Comparison of ENCODE assay signal across 14 cellular contexts in genomic region chr20:48679603-48680002, GRCh38.
DNase-seq lines count a peak whose midpoint lies in the region; TF ChIP-seq lines count a peak whose summit lies in the region.
"Had no signal": no experiment of that assay in that cellular context is flagged by ENCODE, and none has a peak within 500 bp of the region (broad histone marks: within the 10 kb centered on the region; RNA-seq: fewer than 3 reads in every experiment).

No MANE protein-coding gene starts in this region.

- no peak overlapping the region for H2BK15ac ChIP-seq in H9 (ENCODE audit: low read depth, low read length)

- H3K27ac Mint-ChIP-seq in H9, result peak overlapping the region in 1 of 3 experiments; percentile 88; a peak in 1 of 7 replicates
- H3K27ac Mint-ChIP-seq in activated T-helper 2 cell treated with anti-CD3 and anti-CD28 coated beads, Interferon-gamma antibody, Interleukin-2, Interleukin-4, amounts not matched to agents 10 μg/mL and 5 μg/mL and 100 μg/mL, durations not matched to agents 14 hours and 24 hours and 36 hours, result no peak overlapping the region
- H3K27ac Mint-ChIP-seq: stimulated activated naive B cell treated with anti-CD40 and anti-IgM and Interleukin-4, amounts not matched to agents 10 μg/mL and 1 μg/mL and 100 μg/mL, for 72 hours had no signal

- TF ChIP-seq CTCF in BE2C (IDR thresholded peaks at IDR 0.05; ENCODE audit: low read depth, low read length), result no peak
- no peak for TF ChIP-seq CTCF in H9 (conservative IDR thresholded peaks at IDR 0.05)
- TF ChIP-seq CTCF in foreskin fibroblast (IDR thresholded peaks at IDR 0.05; ENCODE audit: low read depth, low read length), result no peak

- no peaks in the 10 kb centered on the region for H4K20me1 ChIP-seq in H9 (ENCODE audit: control insufficient read depth, insufficient read depth, insufficient read length)

- intact Hi-C loops in activated T-helper 2 cell treated with anti-CD3 and anti-CD28 coated beads, Interferon-gamma antibody, Interleukin-2, Interleukin-4, amounts not matched to agents 10 μg/mL and 5 μg/mL and 100 μg/mL, durations not matched to agents 14 hours and 24 hours and 36 hours (cut with micrococcal nuclease), result loop anchor here (1.0 kb wide), 1 partner anchor 22 kb away; no protein-coding TSS in a partner anchor

- H3K36me3 Mint-ChIP-seq in H9 (ENCODE audit: insufficient read depth in 1 of 3, low read depth in 3 of 3), result peaks cover 0 to 5% (median 3%) of the 10 kb centered on the region in 3 experiments; a peak in 3 of 7 replicates
- H3K36me3 Mint-ChIP-seq in activated T-helper 2 cell treated with anti-CD3 and anti-CD28 coated beads, Interferon-gamma antibody, Interleukin-2, Interleukin-4, amounts not matched to agents 10 μg/mL and 5 μg/mL and 100 μg/mL, durations not matched to agents 14 hours and 24 hours and 36 hours (ENCODE audit: low read depth), result peaks cover 17% of the 10 kb centered on the region

- no peak overlapping the region for H3K9ac ChIP-seq in H9 (ENCODE audit: extremely low read depth, insufficient read length, low read length)

- no peak overlapping the region for H3K56ac ChIP-seq in H9 (ENCODE audit: insufficient read length, low read depth, low read length)

- no peak overlapping the region for H2AFZ ChIP-seq in H9 (ENCODE audit: low read length)

- H3K36me3 ChIP-seq in BE2C (no peaks in the 10 kb centered on the region), SJCRH30 (peaks cover 34% of the 10 kb centered on the region)

- H3T11ph ChIP-seq in H9 (ENCODE audit: low read length), result no peak overlapping the region

- H3K4me3 Mint-ChIP-seq in H9, result peak overlapping the region in 1 of 2 experiments; percentile 12; a peak in 1 of 5 replicates
- no peak overlapping the region for H3K4me3 Mint-ChIP-seq in activated T-helper 2 cell treated with anti-CD3 and anti-CD28 coated beads, Interferon-gamma antibody, Interleukin-2, Interleukin-4, amounts not matched to agents 10 μg/mL and 5 μg/mL and 100 μg/mL, durations not matched to agents 14 hours and 24 hours and 36 hours (ENCODE audit: low read depth)
- H3K4me3 Mint-ChIP-seq: stimulated activated naive B cell treated with anti-CD40 and anti-IgM and Interleukin-4, amounts not matched to agents 10 μg/mL and 1 μg/mL and 100 μg/mL, for 72 hours had no signal

- no peak overlapping the region for H4K5ac ChIP-seq in H9 (ENCODE audit: insufficient read length, low read depth, low read length)

- H4K91ac ChIP-seq in H9 (ENCODE audit: insufficient read length, low read depth, low read length), result no peak overlapping the region

- H2BK120ac ChIP-seq in H9 (ENCODE audit: low read depth, low read length, poor library complexity, severe bottlenecking), result no peak overlapping the region

- peak; percentile 59 for DNase-seq in BE2C
- peak; percentile 85 for DNase-seq in H9
- DNase-seq in SJCRH30, result peak; percentile 62 to 68
- DNase-seq in left kidney (ENCODE audit: low read depth, low spot score), result peak; percentile 43
- no peak for DNase-seq in GDM1 (lab: John Stamatoyannopoulos, UW)
- no peak for DNase-seq in HuH-7 (ENCODE audit: low spot score)
- DNase-seq in activated T-helper 2 cell treated with anti-CD3 and anti-CD28 coated beads, Interferon-gamma antibody, Interleukin-2, Interleukin-4, amounts not matched to agents 10 μg/mL and 5 μg/mL and 100 μg/mL, durations not matched to agents 14 hours and 24 hours and 36 hours (ENCODE audit: low spot score), result no peak
- no peak for DNase-seq in foreskin fibroblast
- DNase-seq: activated T-cell treated with anti-CD3 and anti-CD28 coated beads, Interleukin-2, amount 50 U/mL, for 48 hours; effector memory CD4-positive, alpha-beta T cell; glutamatergic neuron; NCI-H2029; stimulated activated naive B cell treated with anti-CD40 and anti-IgM and Interleukin-4, amounts not matched to agents 10 μg/mL and 1 μg/mL and 100 μg/mL, for 72 hours had no signal

- H3K79me2 ChIP-seq in H9 (ENCODE audit: insufficient read depth, low read length), result no peaks in the 10 kb centered on the region

- H3K27ac ChIP-seq in H9 (ENCODE audit: insufficient read length, low read depth, low read length), result no peak overlapping the region
- H3K27ac ChIP-seq in SJCRH30, result no peak overlapping the region
- H3K27ac ChIP-seq: C4-2B had no signal

- no peaks in the 10 kb centered on the region for H3K9me3 Mint-ChIP-seq in H9
- H3K9me3 Mint-ChIP-seq in activated T-helper 2 cell treated with anti-CD3 and anti-CD28 coated beads, Interferon-gamma antibody, Interleukin-2, Interleukin-4, amounts not matched to agents 10 μg/mL and 5 μg/mL and 100 μg/mL, durations not matched to agents 14 hours and 24 hours and 36 hours, result no peaks in the 10 kb centered on the region
- H3K9me3 Mint-ChIP-seq: stimulated activated naive B cell treated with anti-CD40 and anti-IgM and Interleukin-4, amounts not matched to agents 10 μg/mL and 1 μg/mL and 100 μg/mL, for 72 hours had no signal

- no peak overlapping the region for H3K23ac ChIP-seq in H9 (ENCODE audit: insufficient read length, low read depth, low read length)

- H2BK5ac ChIP-seq in H9 (ENCODE audit: insufficient read length, low read length), result no peak overlapping the region

- peaks cover 24% of the 10 kb centered on the region for H3K4me1 ChIP-seq in BE2C
- H3K4me1 ChIP-seq in H9 (ENCODE audit: insufficient read depth, low read length), result peaks cover 6% of the 10 kb centered on the region; the same call in 1 of the 2 replicates
- H3K4me1 ChIP-seq in SJCRH30, result peaks cover 39% of the 10 kb centered on the region

- H3K4me3 ChIP-seq in BE2C (ENCODE audit: low read depth, low read length), result no peak overlapping the region
- no peak overlapping the region for H3K4me3 ChIP-seq in SJCRH30
- H3K4me3 ChIP-seq in foreskin fibroblast (ENCODE audit: low read depth in 1 of 2, low read length in 2 of 2), result no peak overlapping the region

- no peaks in the 10 kb centered on the region for H3K27me3 ChIP-seq in BE2C
- no peaks in the 10 kb centered on the region for H3K27me3 ChIP-seq in H9 (ENCODE audit: insufficient read depth, low read length)
- H3K27me3 ChIP-seq in SJCRH30, result no peaks in the 10 kb centered on the region

- WGBS in H9 (ENCODE audit: extremely low coverage, insufficient read length, low lambda C conversion rate), result no CpG with 5 or more reads among the region's 14 CpGs

- H3K79me1 ChIP-seq in H9 (ENCODE audit: insufficient read depth, low read depth, low read length, poor library complexity, severe bottlenecking), result no peaks in the 10 kb centered on the region

- peaks cover 4 to 8% of the 10 kb centered on the region in 2 experiments for H3K4me1 Mint-ChIP-seq in H9
- no peaks in the 10 kb centered on the region for H3K4me1 Mint-ChIP-seq in activated T-helper 2 cell treated with anti-CD3 and anti-CD28 coated beads, Interferon-gamma antibody, Interleukin-2, Interleukin-4, amounts not matched to agents 10 μg/mL and 5 μg/mL and 100 μg/mL, durations not matched to agents 14 hours and 24 hours and 36 hours (ENCODE audit: low read depth)

- no peak overlapping the region for H3K4me2 ChIP-seq in H9 (ENCODE audit: insufficient read depth, insufficient read length, low read length)

- H3K14ac ChIP-seq in H9 (ENCODE audit: insufficient read depth, low read length), result no peak overlapping the region

- no peak overlapping the region for H4K8ac ChIP-seq in H9 (replicated peaks; ENCODE audit: insufficient read length, low read depth, low read length)

- no peak overlapping the region for H3K18ac ChIP-seq in H9 (ENCODE audit: insufficient read length, low read depth, low read length)

- H3K4ac ChIP-seq in H9 (ENCODE audit: low read depth, low read length), result no peak overlapping the region

- H2BK20ac ChIP-seq in H9 (ENCODE audit: low read depth, low read length, poor library complexity, severe bottlenecking), result no peak overlapping the region

- H2AK5ac ChIP-seq in H9 (ENCODE audit: insufficient read length, low read length), result no peak overlapping the region

- H2BK12ac ChIP-seq in H9 (ENCODE audit: insufficient read length, low read depth, low read length), result no peak overlapping the region

- no peaks in the 10 kb centered on the region for H3K27me3 Mint-ChIP-seq in H9 (ENCODE audit: low read depth)
- no peaks in the 10 kb centered on the region for H3K27me3 Mint-ChIP-seq in activated T-helper 2 cell treated with anti-CD3 and anti-CD28 coated beads, Interferon-gamma antibody, Interleukin-2, Interleukin-4, amounts not matched to agents 10 μg/mL and 5 μg/mL and 100 μg/mL, durations not matched to agents 14 hours and 24 hours and 36 hours (ENCODE audit: low read depth)
- H3K27me3 Mint-ChIP-seq: stimulated activated naive B cell treated with anti-CD40 and anti-IgM and Interleukin-4, amounts not matched to agents 10 μg/mL and 1 μg/mL and 100 μg/mL, for 72 hours had no signal

- H3K23me2 ChIP-seq in H9 (ENCODE audit: insufficient read length, low read depth, low read length, poor library complexity, severe bottlenecking), result no peaks in the 10 kb centered on the region

- H3K9me3 ChIP-seq in BE2C (no peaks in the 10 kb centered on the region), H9 (ENCODE audit: control insufficient read depth, low read depth, low read length) (no peaks in the 10 kb centered on the region), SJCRH30 (replicated peaks) (no peaks in the 10 kb centered on the region)

Comparison
In these comparisons a context has a peak if more than half of its experiments do, and no peak if none do; other contexts are left out.
1. DNase-seq: peak in BE2C (single experiment), H9 (single experiment), SJCRH30 (2 of 2) and left kidney (single experiment); none in GDM1 (single experiment), HuH-7 (single experiment), activated T-helper 2 cell treated with anti-CD3 and anti-CD28 coated beads, Interferon-gamma antibody, Interleukin-2, Interleukin-4, amounts not matched to agents 10 μg/mL and 5 μg/mL and 100 μg/mL, durations not matched to agents 14 hours and 24 hours and 36 hours (single experiment) and foreskin fibroblast (0 of 2).